In genomic region chr12:85855305-85855704, GRCh38 we compare ENCODE assay signal across 6 cellular contexts. TPM values are rescaled to one million over a fixed set of nuclear protein-coding genes. Genes with fewer than 3 reads are reported as not detected.
"Had no signal": no experiment of that assay in that cellular context is flagged by ENCODE, and none has a peak within 500 bp of the region (broad histone marks: within the 10 kb centered on the region; RNA-seq: fewer than 3 reads in every experiment).

No MANE protein-coding gene starts in this region.

- H3K4me1 Mint-ChIP-seq: GM23338, H9, IgD-negative memory B cell had no signal

- H3K27ac Mint-ChIP-seq: GM23338, H9, IgD-negative memory B cell had no signal

- H3K4me3 ChIP-seq: GM23338 had no signal

- ATAC-seq: GM23338, HepG2 had no signal

- H3K27me3 Mint-ChIP-seq: IgD-negative memory B cell had no signal

- H3K27ac ChIP-seq: HL-60 had no signal

- DNase-seq: H9, HCEC 1CT had no signal

- H3K4me3 Mint-ChIP-seq: GM23338, H9, IgD-negative memory B cell had no signal

RNA-seq across cellular contexts. Expression of gene NTS, which starts 18.8 kb away (rescaled TPM):
- polyA plus RNA-seq: IgD-negative memory B cell had no signal

RNA-seq across cellular contexts. Expression of gene RASSF9, which starts 19.1 kb away (rescaled TPM):
- total RNA-seq: HepG2 had no signal
- polyA plus RNA-seq: HepG2, IgD-negative memory B cell had no signal
